24 cellular contexts compared by ENCODE assay signal in the genomic region with DNA sequence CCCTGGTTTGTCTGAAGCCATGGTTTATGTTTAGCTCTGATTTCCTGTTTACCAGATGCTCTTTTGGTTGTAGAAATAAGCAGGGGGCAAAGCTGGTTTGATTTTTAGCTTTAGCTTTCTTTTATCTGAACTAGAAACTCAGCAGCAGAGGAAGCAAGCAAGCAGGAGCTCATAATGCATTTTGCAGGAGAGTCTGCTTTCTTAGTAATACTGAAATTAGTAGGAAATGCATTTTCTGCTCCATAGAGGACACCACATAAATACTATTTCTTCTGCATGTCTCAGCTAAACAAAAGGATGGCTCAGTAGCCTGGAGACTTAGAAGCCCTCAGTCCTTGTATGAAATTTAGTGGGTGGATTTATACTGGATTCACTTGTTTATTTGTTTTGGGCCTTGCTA. TPM values are rescaled to one million over a fixed set of nuclear protein-coding genes. Genes with fewer than 3 reads are reported as not detected.
"Had no signal": no experiment of that assay in that cellular context is flagged by ENCODE, and none has a peak within 500 bp of the region (broad histone marks: within the 10 kb centered on the region; RNA-seq: fewer than 3 reads in every experiment).

No MANE protein-coding gene starts in this region.

- H3K4me2 ChIP-seq: smooth muscle cell had no signal

- H3K27ac ChIP-seq: esophagus muscularis mucosa, gastroesophageal sphincter, left ventricle myocardium inferior, pancreas, SK-N-MC, thoracic aorta, upper lobe of right lung had no signal

- DNase-seq: activated CD4-positive, alpha-beta T cell treated with anti-CD3 and anti-CD28 coated beads, Interleukin-2, amount 50 U/mL, for 4 hours; activated CD8-positive, alpha-beta memory T cell treated with anti-CD3 and anti-CD28 coated beads, Interleukin-2, amount 10 ng/mL, durations not matched to agents 7 days and 5 days; activated effector memory CD4-positive, alpha-beta T cell treated with Interleukin-2 at 50 U/mL for 16 hours; activated T-cell treated with anti-CD3 and anti-CD28 coated beads, Interleukin-2, amount 50 U/mL, for 4 hours; dermis blood vessel endothelial cell; effector memory CD4-positive, alpha-beta T cell; heart right ventricle; kidney glomerular epithelial cell; left ventricle myocardium inferior; mammary epithelial cell; naive B cell; pancreas; stimulated activated CD4-positive, alpha-beta T cell treated with anti-CD3 and anti-CD28 coated beads, Interleukin-4, amount 100 ng/mL, for 1 hour; upper lobe of right lung had no signal

- H3K9me3 Mint-ChIP-seq: activated naive CD4-positive, alpha-beta T cell treated with anti-CD3 and anti-CD28 coated beads, Interleukin-2, amount 50 U/mL, for 24 hours; activated T-cell treated with anti-CD3 and anti-CD28 coated beads, Interleukin-2, amount 50 U/mL, for 4 hours; naive B cell had no signal

- H3K27me3 Mint-ChIP-seq: activated CD8-positive, alpha-beta memory T cell treated with anti-CD3 and anti-CD28 coated beads, Interleukin-2, amount 10 ng/mL, durations not matched to agents 7 days and 5 days; activated naive CD4-positive, alpha-beta T cell treated with anti-CD3 and anti-CD28 coated beads, Interleukin-2, amount 50 U/mL, for 24 hours; naive B cell had no signal

- H3K27ac Mint-ChIP-seq: activated CD8-positive, alpha-beta memory T cell treated with anti-CD3 and anti-CD28 coated beads, Interleukin-2, amount 10 ng/mL, durations not matched to agents 7 days and 5 days had no signal

- H3K4me1 ChIP-seq: pancreas had no signal

- H3K4me3 ChIP-seq: esophagus muscularis mucosa, gastroesophageal sphincter, heart right ventricle, left ventricle myocardium inferior, pancreas, SK-N-MC, smooth muscle cell, thoracic aorta, upper lobe of right lung had no signal

- ATAC-seq: activated CD4-positive, CD25-positive, alpha-beta regulatory T cell treated with anti-CD3 and anti-CD28 coated beads, Interleukin-2, amount 50 U/mL, for 24 hours; activated CD8-positive, alpha-beta memory T cell treated with anti-CD3 and anti-CD28 coated beads, Interleukin-2, amount 10 ng/mL, durations not matched to agents 7 days and 5 days; activated T-cell treated with anti-CD3 and anti-CD28 coated beads, Interleukin-2, amount 50 U/mL, for 4 hours; gastroesophageal sphincter; heart right ventricle; pancreas; sciatic nerve; upper lobe of right lung had no signal

- H3K9me3 ChIP-seq: esophagus muscularis mucosa, gastroesophageal sphincter, heart right ventricle, left ventricle myocardium inferior, pancreas, thoracic aorta, upper lobe of right lung had no signal

- H3K27me3 ChIP-seq: esophagus muscularis mucosa, gastroesophageal sphincter, heart right ventricle, pancreas, upper lobe of right lung had no signal

- H3K4me3 Mint-ChIP-seq: activated CD8-positive, alpha-beta memory T cell treated with anti-CD3 and anti-CD28 coated beads, Interleukin-2, amount 10 ng/mL, durations not matched to agents 7 days and 5 days; activated naive CD4-positive, alpha-beta T cell treated with anti-CD3 and anti-CD28 coated beads, Interleukin-2, amount 50 U/mL, for 24 hours; activated T-cell treated with anti-CD3 and anti-CD28 coated beads, Interleukin-2, amount 50 U/mL, for 4 hours had no signal

RNA-seq across cellular contexts. Expression of gene ACTG2, which starts 57.0 kb away (rescaled TPM):
- total RNA-seq: activated CD8-positive, alpha-beta memory T cell treated with anti-CD3 and anti-CD28 coated beads, Interleukin-2, amount 10 ng/mL, durations not matched to agents 7 days and 5 days; bronchial epithelial cell; dermis blood vessel endothelial cell; endothelial cell of umbilical vein had no signal
- polyA plus RNA-seq: endothelial cell of umbilical vein had no signal
